Comparison of ENCODE assay signal across 8 cellular contexts in the genomic region with DNA sequence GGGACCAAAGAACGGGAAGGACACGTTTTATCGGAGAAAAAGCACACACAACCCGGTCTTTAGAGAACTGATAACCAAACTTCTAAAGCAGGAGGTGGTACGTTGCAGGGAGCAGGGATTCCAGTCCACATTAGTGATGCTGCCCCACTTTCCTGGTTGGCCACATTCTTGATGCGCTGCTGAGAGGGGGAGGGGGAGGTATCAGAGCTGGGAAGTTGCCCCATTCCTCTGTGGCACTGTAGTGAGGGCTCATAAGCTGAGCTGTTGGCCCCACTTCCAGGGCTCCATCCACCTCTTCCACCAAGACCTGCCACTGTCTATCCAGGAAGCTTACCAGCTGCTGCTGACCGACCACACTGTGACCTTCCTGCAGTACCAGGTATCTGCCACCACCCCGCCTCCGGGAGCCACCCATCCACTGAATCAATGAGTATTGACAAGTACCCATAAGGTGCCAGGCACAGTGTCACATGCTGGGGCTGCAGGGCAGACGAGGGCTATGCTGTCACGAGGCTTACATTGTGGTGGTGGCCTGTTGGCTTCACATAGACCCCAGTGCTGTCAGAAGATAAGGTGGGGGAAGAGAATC. TPM values are rescaled to one million over a fixed set of nuclear protein-coding genes. Genes with fewer than 3 reads are reported as not detected.
DNase-seq lines count a peak whose midpoint lies in the region; ATAC-seq and TF ChIP-seq lines count a peak whose summit lies in the region.

No MANE protein-coding gene starts in this region.

- H3F3A ChIP-seq in PC-9 (ENCODE audit: insufficient read depth, low read depth) = peaks cover 30% of the 10 kb centered on the region; the same call in 1 of the 2 replicates

- H3K27me3 ChIP-seq in PC-9 (ENCODE audit: insufficient read depth, low read depth) (no peaks in the 10 kb centered on the region), mucosa of stomach (ENCODE audit: control insufficient read depth, insufficient read depth, low read length) (no peaks in the 10 kb centered on the region)

- POLR2A ChIA-PET in PC-9 (lab: Charles Lee; ENCODE audit: unreplicated experiment) = no interaction called here

- H3K9me2 ChIP-seq in PC-9 (ENCODE audit: insufficient read depth) = no peaks in the 10 kb centered on the region

- H2AFZ ChIP-seq in PC-9 = peak overlapping the region; percentile 85

- H3K36me3 ChIP-seq in PC-9 (ENCODE audit: low read depth) = 0 out of 2 replicates have a peak, but pooled peaks cover 9% of the 10 kb centered on the region
- H3K36me3 ChIP-seq in mucosa of stomach (ENCODE audit: control insufficient read depth, insufficient read depth, low read length) = peaks cover 5% of the 10 kb centered on the region

- H3K9me3 ChIP-seq in PC-9 (ENCODE audit: insufficient read depth, low read depth) = no peaks in the 10 kb centered on the region
- no peaks in the 10 kb centered on the region for H3K9me3 ChIP-seq in mucosa of stomach (ENCODE audit: control insufficient read depth, low read length)

- DNase-seq in PC-9 (peak; percentile 28 to 53), cardiac fibroblast (ENCODE audit: low read depth in 2 of 2) (no peak), DMS79 treated with DMSO at 0.1 percent for 48 hours (lab: John Stamatoyannopoulos, UW) (no peak), NCI-H446 treated with DMSO at 0.1 percent for 48 hours (lab: John Stamatoyannopoulos, UW) (no peak), OCI-M1 (lab: John Stamatoyannopoulos, UW) (no peak), omental fat pad (ENCODE audit: low spot score) (no peak)

- H3K9ac ChIP-seq in mucosa of stomach (ENCODE audit: low read length) = peak overlapping the region; percentile 60

- peaks cover 34% of the 10 kb centered on the region for H3K4me1 ChIP-seq in PC-9 (replicated peaks; ENCODE audit: insufficient read depth)
- peaks cover 37% of the 10 kb centered on the region for H3K4me1 ChIP-seq in mucosa of stomach (ENCODE audit: control insufficient read depth, insufficient read depth, low read length)

- intact Hi-C loops in PC-9 (cut with micrococcal nuclease; ENCODE audit: unreplicated experiment) = loop anchor here (5.0 to 10.0 kb wide), 3 partner anchors 85 to 253 kb away; a partner anchor contains a TSS

- H3K27ac ChIP-seq in PC-9 = no peak overlapping the region

- peak overlapping the region; percentile 89 for H3K4me3 ChIP-seq in PC-9
- peak overlapping the region; percentile 77 to 83 for H3K4me3 ChIP-seq in cardiac fibroblast (replicated peaks in 1 of 2; ENCODE audit: low read depth in 2 of 2, low read length in 2 of 2)
- peak overlapping the region; percentile 23 for H3K4me3 ChIP-seq in mucosa of stomach (ENCODE audit: low read length)

- peak; percentile 50 for TF ChIP-seq CTCF in GM12873 (IDR thresholded peaks at IDR 0.05; ENCODE audit: insufficient read depth, low read depth, low read length, missing control alignments)
- no peak for TF ChIP-seq CTCF in PC-9 (conservative IDR thresholded peaks at IDR 0.05)
- TF ChIP-seq CTCF in cardiac fibroblast (IDR thresholded peaks at IDR 0.05; ENCODE audit: low read depth, low read length) = no peak
- no peak for TF ChIP-seq CTCF in omental fat pad (IDR thresholded peaks at IDR 0.05)

- no peak for ATAC-seq in omental fat pad (ENCODE audit: low FRiP score)

- peaks cover 32% of the 10 kb centered on the region for H3K79me2 ChIP-seq in PC-9 (ENCODE audit: low read depth)

- H3K4me2 ChIP-seq in PC-9 = peak overlapping the region; percentile 98

- CTCF ChIA-PET in PC-9 (lab: Charles Lee) = interaction anchor here (1.1 to 1.3 kb wide), 2 partner anchors 9 to 90 kb away, joined by 4 read pairs; no protein-coding TSS in a partner anchor

- H4K20me1 ChIP-seq in PC-9 (ENCODE audit: insufficient read depth) = 0 out of 2 replicates have a peak, but pooled peaks cover 12% of the 10 kb centered on the region

- BruUV-seq in PC-9 (replicated peaks; lab: Mats Ljungman, UMichigan) = TSS peak; percentile 33

RNA-seq across cellular contexts. Expression of a gene that starts 1.0 kb away (rescaled TPM):
- 42.6 and 45.1 TPM in 2 replicates for total RNA-seq in PC-9 (2021)
- total RNA-seq in omental fat pad = 10 to 100 TPM in 3 of 4 donors, 1 to 10 TPM in 1; 9.4 to 33.3 (median 14.9) TPM

RNA-seq across cellular contexts. Expression of a gene that starts 2.0 kb away (rescaled TPM):
- total RNA-seq in PC-9 (2021) (24.4 and 25.4 TPM in 2 replicates), omental fat pad (10 to 100 TPM in 3 of 4 donors, 1 to 10 TPM in 1; 6.7 to 61.5 (median 23.9) TPM)

RNA-seq across cellular contexts. Expression of a gene that starts 8.1 kb away (rescaled TPM):
- total RNA-seq in PC-9 (2021) = 138 and 156 TPM in 2 replicates
- 10 to 100 TPM in 1 of 4 donors, 1 to 10 TPM in 3; 5.4 to 10.4 (median 6.7) TPM for total RNA-seq in omental fat pad

Comparison
In these comparisons a context has a peak if more than half of its experiments do, and no peak if none do; other contexts are left out.
1. DNase-seq: peak in PC-9 (2 of 2); none in cardiac fibroblast (0 of 2), DMS79 treated with DMSO at 0.1 percent for 48 hours (single experiment), NCI-H446 treated with DMSO at 0.1 percent for 48 hours (single experiment), OCI-M1 (single experiment) and omental fat pad (single experiment).
2. H3K4me3 ChIP-seq: peak in every context shown above with its lines; median percentile 89 in PC-9; 80 in cardiac fibroblast; 23 in mucosa of stomach.
3. RNA of a gene that starts 8.1 kb away (total RNA-seq): 138 to 156 TPM in PC-9; 5.4 to 10.4 TPM in omental fat pad; every median in the first group is over 10 times any median in the second.